Comparison of ENCODE assay signal across 9 cellular contexts in the genomic region with DNA sequence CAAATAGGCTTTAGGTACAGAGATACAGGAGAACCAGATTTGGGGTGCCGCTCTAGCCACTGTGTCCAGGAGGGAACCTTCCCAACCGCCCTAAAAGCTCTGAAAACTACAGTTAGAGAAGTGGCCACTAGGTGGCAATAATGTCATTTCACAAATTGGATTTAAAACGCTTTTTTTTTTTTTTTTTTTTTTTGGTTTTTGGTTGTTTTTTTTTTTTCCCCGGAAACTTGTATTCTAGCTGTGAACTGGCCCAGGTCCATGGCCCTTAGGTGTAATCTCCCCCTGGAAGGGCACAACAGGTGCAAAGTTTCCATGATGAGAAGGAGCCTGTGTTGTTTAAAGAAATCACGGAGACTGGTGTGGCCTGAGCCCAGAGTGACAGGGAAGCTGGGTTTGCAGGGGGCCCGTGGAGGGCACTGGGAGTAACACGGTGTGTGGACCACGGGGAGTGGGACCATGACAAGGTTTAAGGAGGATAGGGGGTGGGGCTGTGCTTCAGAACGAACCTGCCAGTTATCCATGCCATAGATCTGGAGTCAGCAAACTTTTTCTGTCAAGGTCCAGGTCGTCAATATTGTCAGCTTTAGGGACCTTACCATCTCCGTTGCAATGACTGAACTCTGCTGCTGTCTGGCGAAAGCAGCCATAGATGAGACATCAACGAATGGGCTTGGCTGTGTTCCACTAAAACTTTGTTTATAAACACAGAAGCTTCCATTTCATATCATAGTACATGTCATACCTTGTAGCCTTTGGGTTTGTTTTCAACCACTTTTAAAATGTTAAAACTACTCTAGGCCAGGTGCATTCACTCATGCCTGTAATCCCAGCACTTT. TPM values are rescaled to one million over a fixed set of nuclear protein-coding genes. Genes with fewer than 3 reads are reported as not detected.
DNase-seq lines count a peak whose midpoint lies in the region; ATAC-seq and TF ChIP-seq lines count a peak whose summit lies in the region.
"Had no signal": no experiment of that assay in that cellular context is flagged by ENCODE, and none has a peak within 500 bp of the region (broad histone marks: within the 10 kb centered on the region; RNA-seq: fewer than 3 reads in every experiment).

No MANE protein-coding gene starts in this region.

- H3K9me3 Mint-ChIP-seq in T-cell: no peaks in the 10 kb centered on the region
- no peaks in the 10 kb centered on the region for H3K9me3 Mint-ChIP-seq in mesothelial cell of epicardium

- H3K4me3 Mint-ChIP-seq in T-cell (peak overlapping the region in 1 of 3 donors; percentile 43), mesothelial cell of epicardium (no peak overlapping the region)

- peaks cover 0 to 4% (median 0%) of the 10 kb centered on the region in 4 donors for H3K4me1 ChIP-seq in tibial artery

- H3K36me3 ChIP-seq in tibial artery: no peaks in the 10 kb centered on the region

- H3K27ac ChIP-seq in tibial artery: no peak overlapping the region

- no peak overlapping the region for H3K4me3 ChIP-seq in tibial artery

- intact Hi-C loops in tibial artery (cut with DNase I; ENCODE audit: low total_unique reads): loop anchor here (5.0 kb wide), 2 partner anchors 60 to 460 kb away; no protein-coding TSS in a partner anchor

- DNase-seq in activated effector memory CD4-positive, alpha-beta T cell treated with Interleukin-2 at 50 U/mL for 16 hours: peak; percentile 5
- no peak for DNase-seq in activated effector memory CD4-positive, alpha-beta T cell treated with anti-CD3 and anti-CD28 coated beads, Interleukin-2, amount 50 U/mL, for 16 hours
- DNase-seq in NCI-H1436 (lab: John Stamatoyannopoulos, UW): peak; percentile 58
- DNase-seq in T-cell: peak in 27 of 34 experiments; percentile 7 to 60 (median 30)
- DNase-seq in dermis microvascular lymphatic vessel endothelial cell (ENCODE audit: low read depth in 2 of 2): peak; percentile 68 to 75
- DNase-seq in mesothelial cell of epicardium (ENCODE audit: low spot score in 2 of 2, unreplicated experiment in 2 of 2): no peak
- no peak for DNase-seq in tibial artery
- no peak for DNase-seq in GF-D8 (lab: John Stamatoyannopoulos, UW)

- POLR2A ChIA-PET in T-cell (lab: Charles Lee): interaction anchor here in 1 of 2 donors (0.7 to 1.0 kb wide), 3 partner anchors 327 to 513 kb away, joined by 6 to 19 read pairs (median 8); no protein-coding TSS in a partner anchor

- peaks cover 0 to 8% of the 10 kb centered on the region in 2 donors for H3K27me3 ChIP-seq in tibial artery

- no peaks in the 10 kb centered on the region for H3K36me3 Mint-ChIP-seq in T-cell
- H3K36me3 Mint-ChIP-seq in mesothelial cell of epicardium: no peaks in the 10 kb centered on the region

- H3K27ac Mint-ChIP-seq in T-cell (peak overlapping the region; percentile 31 to 82), mesothelial cell of epicardium (no peak overlapping the region)

- H3K4me1 Mint-ChIP-seq in T-cell: peaks cover 0 to 5% (median 5%) of the 10 kb centered on the region in 3 donors
- H3K4me1 Mint-ChIP-seq in mesothelial cell of epicardium: peaks cover 2% of the 10 kb centered on the region

- ATAC-seq in T-cell (replicated peaks in 1 of 4): peak; percentile 23 to 69 (median 44)

- H3K27me3 Mint-ChIP-seq in T-cell (peaks cover 12 to 19% of the 10 kb centered on the region in 2 donors), mesothelial cell of epicardium (ENCODE audit: low read depth) (peaks cover 11% of the 10 kb centered on the region)

- TF ChIP-seq CTCF in mesothelial cell of epicardium (IDR thresholded peaks at IDR 0.05; ENCODE audit: unreplicated experiment): peak; percentile 95
- peak; percentile 47 to 61 for TF ChIP-seq CTCF in tibial artery (IDR thresholded peaks at IDR 0.05)

- CTCF ChIA-PET in T-cell (lab: Charles Lee): interaction anchor here (0.6 to 1.8 kb wide), 20 partner anchors 9 to 1360 kb away, joined by 3 to 14 read pairs (median 4); no protein-coding TSS in a partner anchor

- no peaks in the 10 kb centered on the region for H3K9me3 ChIP-seq in tibial artery

RNA-seq across cellular contexts. Expression of a gene that starts 10.1 kb away (rescaled TPM):
- total RNA-seq in T-cell: not detected
- total RNA-seq in dermis microvascular lymphatic vessel endothelial cell: not detected in 2 replicates
- total RNA-seq in mesothelial cell of epicardium: not detected in 3 replicates
- total RNA-seq: temporal lobe had no signal

RNA-seq across cellular contexts. Expression of a gene that starts 15.1 kb away (rescaled TPM):
- total RNA-seq in T-cell (under 1 TPM; 0.18 to 0.58 (median 0.26) TPM), dermis microvascular lymphatic vessel endothelial cell (7.7 and 15.8 TPM in 2 replicates), mesothelial cell of epicardium (22.3 to 25.1 TPM (median 22.7 TPM) in 3 replicates)

RNA-seq across cellular contexts. Expression of a gene that starts 42.9 kb away (rescaled TPM):
- total RNA-seq in T-cell: not detected
- not detected in 2 replicates for total RNA-seq in dermis microvascular lymphatic vessel endothelial cell
- not detected in 3 replicates for total RNA-seq in mesothelial cell of epicardium
- total RNA-seq: temporal lobe had no signal

Comparison
In these comparisons a context has a peak if more than half of its experiments do, and no peak if none do; other contexts are left out.
1. DNase-seq: peak in activated effector memory CD4-positive, alpha-beta T cell treated with Interleukin-2 at 50 U/mL for 16 hours (single experiment), NCI-H1436 (single experiment), T-cell (27 of 34) and dermis microvascular lymphatic vessel endothelial cell (2 of 2); none in activated effector memory CD4-positive, alpha-beta T cell treated with anti-CD3 and anti-CD28 coated beads, Interleukin-2, amount 50 U/mL, for 16 hours (single experiment), mesothelial cell of epicardium (0 of 2), tibial artery (0 of 2) and GF-D8 (single experiment).